28 cellular contexts compared by ENCODE assay signal in the genomic region with DNA sequence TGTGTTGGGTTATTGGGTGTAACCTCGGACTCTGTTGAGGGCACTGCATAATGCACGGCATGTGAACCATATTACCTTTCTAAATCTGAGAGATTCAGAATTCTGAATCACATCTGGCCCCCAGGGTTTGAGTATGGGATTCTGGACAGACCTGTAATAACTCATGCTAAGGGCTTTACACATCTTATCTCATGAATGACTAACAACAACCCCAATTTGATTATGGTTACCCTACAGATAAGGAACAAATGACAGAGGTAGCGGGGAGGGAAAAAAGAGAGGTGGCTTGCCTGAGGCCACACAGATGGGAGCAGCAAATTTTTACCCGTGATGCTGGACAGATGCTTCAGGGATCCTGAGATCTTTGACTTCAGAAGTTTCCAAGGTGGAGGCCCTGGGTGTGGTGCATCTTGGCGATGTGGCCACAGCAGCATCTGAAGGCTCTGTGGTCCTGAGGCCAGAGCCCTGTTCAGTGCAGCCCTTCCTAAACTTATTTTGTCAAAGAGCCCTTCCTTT.
"Had no signal": no experiment of that assay in that cellular context is flagged by ENCODE, and none has a peak within 500 bp of the region (broad histone marks: within the 10 kb centered on the region; RNA-seq: fewer than 3 reads in every experiment).

No MANE protein-coding gene starts in this region.

- H3K27ac Mint-ChIP-seq: activated CD4-positive, alpha-beta memory T cell treated with anti-CD3 and anti-CD28 coated beads for 36 hours; activated CD4-positive, alpha-beta T cell treated with anti-CD3 and anti-CD28 coated beads, Interleukin-2, amount 10 ng/mL, durations not matched to agents 7 days and 5 days; activated naive CD4-positive, alpha-beta T cell treated with anti-CD3 and anti-CD28 coated beads, Interleukin-2, amount 10 ng/mL, durations not matched to agents 7 days and 5 days; activated naive CD8-positive, alpha-beta T cell treated with anti-CD3 and anti-CD28 coated beads, Interleukin-2, amount 10 ng/mL, durations not matched to agents 7 days and 5 days; activated T-cell treated with anti-CD3 and anti-CD28 coated beads, Interleukin-2, amount 50 U/mL, for 72 hours; activated T-helper 2 cell treated with anti-CD3 and anti-CD28 coated beads, Interferon-gamma antibody, Interleukin-2, Interleukin-4, amounts not matched to agents 10 μg/mL and 5 μg/mL and 100 μg/mL, durations not matched to agents 14 hours and 24 hours and 36 hours; T-cell had no signal

- H3K9me3 ChIP-seq: adrenal gland, MG63, Peyer's patch, SJCRH30 had no signal

- ATAC-seq: activated T-cell treated with anti-CD3 and anti-CD28 coated beads, Interleukin-2, amount 50 U/mL, for 72 hours; T-cell had no signal

- H3K27ac ChIP-seq: adrenal gland, KMS-11, Peyer's patch, RWPE1, SJCRH30 had no signal

- H3K4me3 Mint-ChIP-seq: activated CD4-positive, alpha-beta memory T cell treated with anti-CD3 and anti-CD28 coated beads for 36 hours; activated CD4-positive, alpha-beta T cell treated with anti-CD3 and anti-CD28 coated beads, Interleukin-2, amount 10 ng/mL, durations not matched to agents 7 days and 5 days; activated naive CD4-positive, alpha-beta T cell treated with anti-CD3 and anti-CD28 coated beads, Interleukin-2, amount 10 ng/mL, durations not matched to agents 7 days and 5 days; activated naive CD8-positive, alpha-beta T cell treated with anti-CD3 and anti-CD28 coated beads, Interleukin-2, amount 10 ng/mL, durations not matched to agents 7 days and 5 days; activated T-cell treated with anti-CD3 and anti-CD28 coated beads, Interleukin-2, amount 50 U/mL, for 72 hours; T-cell had no signal

- H3K36me3 ChIP-seq: adrenal gland, MG63, Peyer's patch, SJCRH30 had no signal

- H3K4me1 ChIP-seq: adrenal gland, Peyer's patch, SJCRH30 had no signal

- H3K36me3 Mint-ChIP-seq: activated CD4-positive, alpha-beta memory T cell treated with anti-CD3 and anti-CD28 coated beads for 36 hours; activated naive CD4-positive, alpha-beta T cell treated with anti-CD3 and anti-CD28 coated beads, Interleukin-2, amount 10 ng/mL, durations not matched to agents 7 days and 5 days; activated naive CD8-positive, alpha-beta T cell treated with anti-CD3 and anti-CD28 coated beads, Interleukin-2, amount 10 ng/mL, durations not matched to agents 7 days and 5 days; IgD-negative memory B cell; T-cell had no signal

- H3K4me1 Mint-ChIP-seq: IgD-negative memory B cell had no signal

- H3K27me3 Mint-ChIP-seq: activated CD4-positive, alpha-beta memory T cell treated with anti-CD3 and anti-CD28 coated beads for 36 hours; activated CD4-positive, alpha-beta T cell treated with anti-CD3 and anti-CD28 coated beads, Interleukin-2, amount 10 ng/mL, durations not matched to agents 7 days and 5 days; T-cell had no signal

- H3K4me3 ChIP-seq: adrenal gland, MG63, Peyer's patch, SJCRH30 had no signal

- DNase-seq: activated CD4-positive, alpha-beta memory T cell treated with anti-CD3 and anti-CD28 coated beads for 36 hours; activated CD4-positive, alpha-beta T cell treated with anti-CD3 and anti-CD28 coated beads, Interleukin-2, amount 10 ng/mL, durations not matched to agents 7 days and 5 days; activated CD4-positive, CD25-positive, alpha-beta regulatory T cell treated with anti-CD3 and anti-CD28 coated beads, Interleukin-2, amount 50 U/mL, for 72 hours; activated CD8-positive, alpha-beta memory T cell treated with anti-CD3 and anti-CD28 coated beads, Interleukin-2, amount 50 U/mL, for 4 hours; activated gamma-delta T cell treated with Interleukin-2 at 50 U/mL for 16 hours; activated naive CD4-positive, alpha-beta T cell treated with anti-CD3 and anti-CD28 coated beads, Interleukin-2, amount 10 ng/mL, durations not matched to agents 7 days and 5 days; activated naive CD8-positive, alpha-beta T cell treated with anti-CD3 and anti-CD28 coated beads, Interleukin-2, amount 10 ng/mL, durations not matched to agents 7 days and 5 days; activated T-cell treated with anti-CD3 and anti-CD28 coated beads, Interleukin-2, amount 50 U/mL, for 72 hours; adrenal gland; anterior cingulate cortex; cerebellar nuclear complex; MG63; MV-4-11; NCI-H1092 treated with DMSO at 0.1 percent for 48 hours; NCI-H1436; NCI-H2029 treated with DMSO at 0.1 percent for 48 hours; NCI-H510A treated with DMSO at 0.1 percent for 48 hours; NCI-H69; Peyer's patch; Right ventricle myocardium superior; SJCRH30; T-cell; T-helper 2 cell; T1000 had no signal

- H3K27me3 ChIP-seq: adrenal gland, MG63, Peyer's patch, SJCRH30 had no signal

- H3K9me3 Mint-ChIP-seq: activated CD4-positive, alpha-beta memory T cell treated with anti-CD3 and anti-CD28 coated beads for 36 hours; activated CD4-positive, alpha-beta T cell treated with anti-CD3 and anti-CD28 coated beads, Interleukin-2, amount 10 ng/mL, durations not matched to agents 7 days and 5 days; activated naive CD4-positive, alpha-beta T cell treated with anti-CD3 and anti-CD28 coated beads, Interleukin-2, amount 10 ng/mL, durations not matched to agents 7 days and 5 days; activated T-cell treated with anti-CD3 and anti-CD28 coated beads, Interleukin-2, amount 50 U/mL, for 72 hours; activated T-helper 2 cell treated with anti-CD3 and anti-CD28 coated beads, Interferon-gamma antibody, Interleukin-2, Interleukin-4, amounts not matched to agents 10 μg/mL and 5 μg/mL and 100 μg/mL, durations not matched to agents 14 hours and 24 hours and 36 hours; T-cell had no signal
